ENCODE assay signal across 9 cellular contexts in genomic region chr5:26700759-26701384, GRCh38.
DNase-seq lines count a peak whose midpoint lies in the region; ATAC-seq, FAIRE-seq and TF ChIP-seq lines count a peak whose summit lies in the region.
"Had no signal": no experiment of that assay in that cellular context is flagged by ENCODE, and none has a peak within 500 bp of the region (broad histone marks: within the 10 kb centered on the region; RNA-seq: fewer than 3 reads in every experiment).

No MANE protein-coding gene starts in this region.

- peak; percentile 76 for ATAC-seq in HG02870 (IDR thresholded peaks at IDR 0.05; ENCODE audit: unreplicated experiment)
- ATAC-seq in WTC11: peak; percentile 66
- ATAC-seq in lower lobe of right lung: no peak
- ATAC-seq in GM21619 (IDR thresholded peaks at IDR 0.05; ENCODE audit: unreplicated experiment): no peak
- no peak for ATAC-seq in GM21515 (IDR thresholded peaks at IDR 0.05; ENCODE audit: unreplicated experiment)

- no peak overlapping the region for H3K27ac ChIP-seq in lower lobe of right lung

- CTCF ChIA-PET in WTC11 (lab: Charles Lee): interaction anchor here (0.6 to 1.4 kb wide), 13 partner anchors 8 to 1064 kb away, joined by 3 to 13 read pairs (median 3); no protein-coding TSS in a partner anchor

- H3K36me3 ChIP-seq in lower lobe of right lung: no peaks in the 10 kb centered on the region

- intact Hi-C loops in lower lobe of right lung (cut with DNase I): no loop called here

- FAIRE-seq in D721Med (lab: Jason Lieb, UNC): no peak

- H3K27me3 ChIP-seq in lower lobe of right lung (ENCODE audit: low read depth): no peaks in the 10 kb centered on the region

- DNase-seq in D721Med (ENCODE audit: insufficient read length, low spot score) (peak; percentile 33), NCI-H345 (lab: John Stamatoyannopoulos, UW) (peak; percentile 45), WTC11 (ENCODE audit: low spot score) (peak; percentile 28), lower lobe of right lung (no peak), NCI-H1436 treated with DMSO at 0.1 percent for 48 hours (lab: John Stamatoyannopoulos, UW) (no peak)
- DNase-seq: activated naive CD8-positive, alpha-beta T cell treated with anti-CD3 and anti-CD28 coated beads, Interleukin-2, amount 10 ng/mL, durations not matched to agents 7 days and 5 days had no signal

- peaks cover 3% of the 10 kb centered on the region for H3K9me3 Mint-ChIP-seq in WTC11

- H3K27ac Mint-ChIP-seq in WTC11: no peak overlapping the region
- H3K27ac Mint-ChIP-seq: activated naive CD8-positive, alpha-beta T cell treated with anti-CD3 and anti-CD28 coated beads, Interleukin-2, amount 10 ng/mL, durations not matched to agents 7 days and 5 days had no signal

- H3K27me3 Mint-ChIP-seq in WTC11 (ENCODE audit: low read depth): no peaks in the 10 kb centered on the region
- H3K27me3 Mint-ChIP-seq: activated naive CD8-positive, alpha-beta T cell treated with anti-CD3 and anti-CD28 coated beads, Interleukin-2, amount 10 ng/mL, durations not matched to agents 7 days and 5 days had no signal

- no peaks in the 10 kb centered on the region for H3K9me3 ChIP-seq in lower lobe of right lung

- POLR2A ChIA-PET in WTC11 (lab: Charles Lee): no interaction called here

- H3K4me1 Mint-ChIP-seq in WTC11: no peaks in the 10 kb centered on the region
- H3K4me1 Mint-ChIP-seq: activated naive CD8-positive, alpha-beta T cell treated with anti-CD3 and anti-CD28 coated beads, Interleukin-2, amount 10 ng/mL, durations not matched to agents 7 days and 5 days had no signal

- TF ChIP-seq CTCF in D721Med (IDR thresholded peaks at IDR 0.05; ENCODE audit: insufficient read depth, missing control alignments) (peak; percentile 60), WTC11 (IDR thresholded peaks at IDR 0.05) (peak; percentile 46), lower lobe of right lung (IDR thresholded peaks at IDR 0.05) (peak; percentile 29)

- no peak overlapping the region for H3K4me3 ChIP-seq in lower lobe of right lung

- no peaks in the 10 kb centered on the region for H3K4me1 ChIP-seq in lower lobe of right lung

- no peaks in the 10 kb centered on the region for H3K36me3 Mint-ChIP-seq in WTC11
- H3K36me3 Mint-ChIP-seq: activated naive CD8-positive, alpha-beta T cell treated with anti-CD3 and anti-CD28 coated beads, Interleukin-2, amount 10 ng/mL, durations not matched to agents 7 days and 5 days had no signal

- H3K4me3 Mint-ChIP-seq in WTC11: no peak overlapping the region
- H3K4me3 Mint-ChIP-seq: activated naive CD8-positive, alpha-beta T cell treated with anti-CD3 and anti-CD28 coated beads, Interleukin-2, amount 10 ng/mL, durations not matched to agents 7 days and 5 days had no signal

TF ChIP-seq in WTC11, 78 proteins besides CTCF, POLR2A, EP300 and RAD21:
- TF ChIP-seq ETV6 (CRISPR knock-in tag; IDR thresholded peaks at IDR 0.05) (no peak), ZSCAN18 (CRISPR knock-in tag; IDR thresholded peaks at IDR 0.05) (no peak), ATF3 (CRISPR knock-in tag; conservative IDR thresholded peaks at IDR 0.05) (no peak), ZNF232 (CRISPR knock-in tag; IDR thresholded peaks at IDR 0.05) (no peak), JUN (CRISPR knock-in tag; IDR thresholded peaks at IDR 0.05) (no peak), NR2C2 (CRISPR knock-in tag; IDR thresholded peaks at IDR 0.05) (no peak), NFATC4 (CRISPR knock-in tag; IDR thresholded peaks at IDR 0.05) (no peak), ZNF396 (CRISPR knock-in tag; IDR thresholded peaks at IDR 0.05; ENCODE audit: borderline replicate concordance) (no peak)
TF ChIP-seq in WTC11: peak in this region for 0.

Comparison
In these comparisons a context has a peak if more than half of its experiments do, and no peak if none do; other contexts are left out.
1. DNase-seq: peak in D721Med (single experiment), NCI-H345 (single experiment) and WTC11 (single experiment); none in lower lobe of right lung (single experiment) and NCI-H1436 treated with DMSO at 0.1 percent for 48 hours (single experiment).
2. ATAC-seq: peak in HG02870 (single experiment) and WTC11 (single experiment); none in lower lobe of right lung (0 of 2), GM21619 (single experiment) and GM21515 (single experiment).
3. Peak in every context shown above with its lines, with median percentiles within 50 percentile points of each other: CTCF ChIP-seq.